Comparison of ENCODE assay signal across 32 cellular contexts in genomic region chr20:31774408-31774807, GRCh38. TPM values are rescaled to one million over a fixed set of nuclear protein-coding genes. Genes with fewer than 3 reads are reported as not detected.
"Had no signal": no experiment of that assay in that cellular context is flagged by ENCODE, and none has a peak within 500 bp of the region (broad histone marks: within the 10 kb centered on the region; RNA-seq: fewer than 3 reads in every experiment).

No MANE protein-coding gene starts in this region.

- H2AFZ ChIP-seq: neural progenitor cell, parathyroid adenoma had no signal

- H3K4me1 ChIP-seq: neural progenitor cell, parathyroid adenoma, psoas muscle, spleen, suprapubic skin, testis, transverse colon, upper lobe of right lung, uterus had no signal

- H3K27me3 ChIP-seq: neural progenitor cell, ovary, spleen, suprapubic skin, testis, tibial artery, transverse colon, upper lobe of right lung, uterus had no signal

- H3K27ac ChIP-seq: neural progenitor cell, ovary, parathyroid adenoma, psoas muscle, skin epidermis, spleen, suprapubic skin, testis, tibial artery, transverse colon, upper lobe of right lung, uterus had no signal

- H3K79me2 ChIP-seq: parathyroid adenoma had no signal

- H3K4me1 Mint-ChIP-seq: nephron; neural progenitor cell; stimulated activated memory B cell treated with anti-CD40 and anti-IgM and Interleukin-4, amounts not matched to agents 10 μg/mL and 1 μg/mL and 100 μg/mL, for 72 hours; stimulated activated naive CD8-positive, alpha-beta T cell treated with anti-CD3 and anti-CD28 coated beads, Interleukin-15, amount 100 ng/mL, for 72 hours had no signal

- H3K36me3 ChIP-seq: ovary, suprapubic skin, tibial artery, transverse colon, upper lobe of right lung, uterus had no signal

- H3K36me3 Mint-ChIP-seq: natural killer cell; stimulated activated memory B cell treated with anti-CD40 and anti-IgM and Interleukin-4, amounts not matched to agents 10 μg/mL and 1 μg/mL and 100 μg/mL, for 72 hours had no signal

- H3K9me3 ChIP-seq: ovary, psoas muscle, spleen, suprapubic skin, testis, tibial artery, transverse colon, upper lobe of right lung, uterus had no signal

- H3K27me3 Mint-ChIP-seq: progenitor cell of endocrine pancreas; stimulated activated memory B cell treated with anti-CD40 and anti-IgM and Interleukin-4, amounts not matched to agents 10 μg/mL and 1 μg/mL and 100 μg/mL, for 72 hours; stimulated activated naive CD8-positive, alpha-beta T cell treated with anti-CD3 and anti-CD28 coated beads, Interleukin-15, amount 100 ng/mL, for 72 hours; type B pancreatic cell had no signal

- DNase-seq: natural killer cell; occipital lobe; ovary; posterior cingulate gyrus; psoas muscle; right cardiac atrium; spleen; stimulated activated CD4-positive, alpha-beta T cell treated with anti-CD3 and anti-CD28 coated beads, Interleukin-12 subunit alpha, Interleukin-12 subunit beta, amount 100 ng/mL, for 4 hours; stimulated activated CD4-positive, alpha-beta T cell treated with anti-CD3 and anti-CD28 coated beads, Interleukin-1b, Interleukin-23, amount 100 ng/mL, for 48 hours; stimulated activated CD4-positive, alpha-beta T cell treated with anti-CD3 and anti-CD28 coated beads, Interleukin-4, amount 100 ng/mL, for 1 hour; stimulated activated CD4-positive, alpha-beta T cell treated with anti-CD3 and anti-CD28 coated beads, Interleukin-4, amount 100 ng/mL, for 4 hours; stimulated activated CD8-positive, alpha-beta memory T cell treated with anti-CD3 and anti-CD28 coated beads, Interleukin-4, amount 100 ng/mL, for 48 hours; stimulated activated naive CD4-positive, alpha-beta T cell; stimulated activated naive CD8-positive, alpha-beta T cell treated with anti-CD3 and anti-CD28 coated beads, Interleukin-15, amount 100 ng/mL, for 72 hours; stimulated activated naive CD8-positive, alpha-beta T cell treated with anti-CD3 and anti-CD28 coated beads, Interleukin-15, Interleukin-2, amounts not matched to agents 100 U/mL and 50 U/mL, for 24 hours; substantia nigra; testis; tibial artery; transverse colon; upper lobe of right lung; uterus had no signal

- H3K9me3 Mint-ChIP-seq: natural killer cell; nephron; neural progenitor cell; stimulated activated memory B cell treated with anti-CD40 and anti-IgM and Interleukin-4, amounts not matched to agents 10 μg/mL and 1 μg/mL and 100 μg/mL, for 72 hours; stimulated activated naive CD8-positive, alpha-beta T cell treated with anti-CD3 and anti-CD28 coated beads, Interleukin-15, amount 100 ng/mL, for 72 hours; type B pancreatic cell had no signal

- H3K27ac Mint-ChIP-seq: natural killer cell; nephron; neural progenitor cell; progenitor cell of endocrine pancreas; stimulated activated memory B cell treated with anti-CD40 and anti-IgM and Interleukin-4, amounts not matched to agents 10 μg/mL and 1 μg/mL and 100 μg/mL, for 72 hours; stimulated activated naive CD8-positive, alpha-beta T cell treated with anti-CD3 and anti-CD28 coated beads, Interleukin-15, amount 100 ng/mL, for 72 hours; type B pancreatic cell had no signal

- H3K4me3 ChIP-seq: neural progenitor cell, ovary, psoas muscle, skin epidermis, smooth muscle cell, spleen, suprapubic skin, testis, tibial artery, transverse colon, upper lobe of right lung, uterus had no signal

- H3K9ac ChIP-seq: neural progenitor cell, parathyroid adenoma had no signal

- H3K4me3 Mint-ChIP-seq: natural killer cell; nephron; neural progenitor cell; stimulated activated memory B cell treated with anti-CD40 and anti-IgM and Interleukin-4, amounts not matched to agents 10 μg/mL and 1 μg/mL and 100 μg/mL, for 72 hours; stimulated activated naive CD8-positive, alpha-beta T cell treated with anti-CD3 and anti-CD28 coated beads, Interleukin-15, amount 100 ng/mL, for 72 hours; type B pancreatic cell had no signal

- H3K4me2 ChIP-seq: neural progenitor cell, smooth muscle cell had no signal

RNA-seq across cellular contexts. Expression of gene MYLK2, which starts 44.7 kb away (rescaled TPM):
- total RNA-seq: renal cortical epithelial cell, suprapubic skin, upper lobe of right lung had no signal
- polyA plus RNA-seq: urinary bladder had no signal
